2 cellular contexts compared by ENCODE assay signal in genomic region chr1:211336775-211337174, GRCh38.
TF ChIP-seq lines count a peak whose summit lies in the region.

No MANE protein-coding gene starts in this region.

TF ChIP-seq in GM12878, 131 proteins besides CTCF, POLR2A, EP300 and RAD21:
- no peak for TF ChIP-seq IRF4 (IDR thresholded peaks at IDR 0.05; ENCODE audit: low read depth, low read length)
- TF ChIP-seq CEBPB (IDR thresholded peaks at IDR 0.05; ENCODE audit: borderline replicate concordance in 1 of 2, low read depth in 2 of 2, low read length in 2 of 2), result no peak
- no peak for TF ChIP-seq USF2 (IDR thresholded peaks at IDR 0.05; ENCODE audit: borderline replicate concordance, low read depth, low read length)
- no peak for TF ChIP-seq GABPA (IDR thresholded peaks at IDR 0.05; ENCODE audit: low read depth)
- no peak for TF ChIP-seq SUPT20H (IDR thresholded peaks at IDR 0.05; ENCODE audit: borderline replicate concordance, control insufficient read depth, low read depth, low read length)
- no peak for TF ChIP-seq MEF2A (IDR thresholded peaks at IDR 0.05; ENCODE audit: insufficient read depth, low read depth, low read length)
- no peak for TF ChIP-seq CBX5 (IDR thresholded peaks at IDR 0.05; ENCODE audit: low read depth)
- no peak for TF ChIP-seq MYB (IDR thresholded peaks at IDR 0.05; ENCODE audit: borderline replicate concordance, low read depth, low read length)
- no peak for TF ChIP-seq SMAD5 (IDR thresholded peaks at IDR 0.05; ENCODE audit: low read depth)

TF ChIP-seq in HepG2, 621 proteins besides CTCF, POLR2A, EP300 and RAD21:
- TF ChIP-seq ZNF230 (CRISPR knock-in tag; IDR thresholded peaks at IDR 0.05) (no peak), XBP1 (CRISPR knock-in tag; IDR thresholded peaks at IDR 0.05) (no peak), STAT5B (CRISPR knock-in tag; IDR thresholded peaks at IDR 0.05) (no peak), FLYWCH1 (CRISPR knock-in tag; IDR thresholded peaks at IDR 0.05) (no peak), HIVEP1 (CRISPR knock-in tag; IDR thresholded peaks at IDR 0.05) (no peak), KLF9 (CRISPR knock-in tag; IDR thresholded peaks at IDR 0.05; ENCODE audit: low read depth) (no peak)
